ENCODE assay signal across 8 cellular contexts in the genomic region with DNA sequence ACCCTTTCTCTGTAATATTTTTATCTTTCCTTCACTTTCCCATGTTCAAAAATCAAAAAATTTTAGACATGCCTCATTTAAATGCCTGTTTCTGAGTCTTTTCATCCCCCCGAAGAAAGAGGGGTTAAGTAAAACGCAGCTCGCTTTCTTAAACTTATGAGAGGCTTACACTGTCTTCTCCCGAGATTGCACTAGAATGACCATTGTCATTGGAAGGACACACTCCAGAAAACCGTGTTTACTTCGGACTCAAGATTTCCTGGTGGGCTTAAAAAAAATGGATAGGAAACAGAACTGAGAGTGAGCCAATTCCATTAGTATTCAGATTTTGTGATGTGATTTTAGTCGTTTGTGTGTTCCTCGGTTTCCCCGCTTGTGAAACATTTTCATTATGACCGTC. TPM values are rescaled to one million over a fixed set of nuclear protein-coding genes. Genes with fewer than 3 reads are reported as not detected.
DNase-seq lines count a peak whose midpoint lies in the region; ATAC-seq and TF ChIP-seq lines count a peak whose summit lies in the region.

No MANE protein-coding gene starts in this region.

- H3K4me1 ChIP-seq in PC-3 (ENCODE audit: insufficient read depth, low read length) (peaks cover 15% of the 10 kb centered on the region; the same call in 1 of the 2 replicates), ovary (ENCODE audit: insufficient read depth) (peaks cover 1% of the 10 kb centered on the region)

- peaks cover 21% of the 10 kb centered on the region for H3K4me1 Mint-ChIP-seq in CD4-positive, alpha-beta T cell (ENCODE audit: low read depth)

- peaks cover 16% of the 10 kb centered on the region for H3K27me3 Mint-ChIP-seq in CD4-positive, alpha-beta T cell

- H3F3A ChIP-seq in PC-3 (ENCODE audit: low read length, unreplicated experiment), result no peaks in the 10 kb centered on the region

- no peaks in the 10 kb centered on the region for H3K36me3 ChIP-seq in PC-3 (ENCODE audit: low read depth, low read length)
- no peaks in the 10 kb centered on the region for H3K36me3 ChIP-seq in ovary

- 28 to 34% (median 32%) methylated on average over 10 of the region's 10 CpGs for WGBS in ovary, 3 donors

- no peaks in the 10 kb centered on the region for H4K20me1 ChIP-seq in PC-3 (ENCODE audit: low read length)

- H3K27me3 ChIP-seq in CD4-positive, alpha-beta T cell (ENCODE audit: control insufficient read depth, insufficient read depth, low read length), result no peaks in the 10 kb centered on the region
- no peaks in the 10 kb centered on the region for H3K27me3 ChIP-seq in PC-3 (ENCODE audit: low read length)
- no peaks in the 10 kb centered on the region for H3K27me3 ChIP-seq in ovary

- DNase-seq in CD4-positive, alpha-beta T cell, result no peak
- DNase-seq in PC-3, result peak; percentile 19
- DNase-seq in epithelial cell of proximal tubule (ENCODE audit: low read depth), result no peak
- no peak for DNase-seq in ovary
- DNase-seq in 8988T, result no peak
- DNase-seq in AML-193 (lab: John Stamatoyannopoulos, UW), result no peak
- no peak for DNase-seq in activated CD4-positive, alpha-beta T cell treated with anti-CD3 and anti-CD28 coated beads for 4 hours

- H3K9me3 ChIP-seq in CD4-positive, alpha-beta T cell (ENCODE audit: control insufficient read depth, low read length), result no peaks in the 10 kb centered on the region
- no peaks in the 10 kb centered on the region for H3K9me3 ChIP-seq in PC-3 (ENCODE audit: low read length)
- no peaks in the 10 kb centered on the region for H3K9me3 ChIP-seq in ovary

- peak overlapping the region; percentile 66 for H3K27ac Mint-ChIP-seq in CD4-positive, alpha-beta T cell

- no peak overlapping the region for H3K27ac ChIP-seq in CD4-positive, alpha-beta T cell (ENCODE audit: low read depth, low read length)
- H3K27ac ChIP-seq in PC-3 (ENCODE audit: low read length) (no peak overlapping the region), ovary (no peak overlapping the region)

- H3K4me3 ChIP-seq in PC-3 (ENCODE audit: low read length), result peak overlapping the region; percentile 80
- peak overlapping the region; percentile 94 for H3K4me3 ChIP-seq in epithelial cell of proximal tubule (ENCODE audit: low read depth, low read length)
- peak overlapping the region; percentile 70 for H3K4me3 ChIP-seq in ovary

- no peak for TF ChIP-seq CTCF in CD4-positive, alpha-beta T cell (IDR thresholded peaks at IDR 0.05)
- TF ChIP-seq CTCF in PC-3 (conservative IDR thresholded peaks at IDR 0.05; ENCODE audit: low read depth, low read length) (no peak), epithelial cell of proximal tubule (conservative IDR thresholded peaks at IDR 0.05; ENCODE audit: low read depth, low read length) (no peak), ovary (IDR thresholded peaks at IDR 0.05) (no peak)

- no peak for ATAC-seq in CD4-positive, alpha-beta T cell (ENCODE audit: poor library complexity)
- ATAC-seq in PC-3 (no peak), HG02759 (IDR thresholded peaks at IDR 0.05; ENCODE audit: unreplicated experiment) (no peak)

- no peaks in the 10 kb centered on the region for H3K9me2 ChIP-seq in PC-3 (replicated peaks; ENCODE audit: low read length)

- CTCF ChIA-PET in CD4-positive, alpha-beta T cell (lab: Charles Lee), result no interaction called here
- CTCF ChIA-PET in PC-3 (lab: Charles Lee), result no interaction called here

- no peak for TF ChIP-seq EP300 in ovary (IDR thresholded peaks at IDR 0.05)

- H2AFZ ChIP-seq in PC-3 (ENCODE audit: low read length), result peak overlapping the region; percentile 100

- TF ChIP-seq POLR2A in ovary (IDR thresholded peaks at IDR 0.05), result no peak

- H3K79me2 ChIP-seq in PC-3 (ENCODE audit: low read length), result peaks cover 41% of the 10 kb centered on the region

- intact Hi-C loops in CD4-positive, alpha-beta T cell (cut with DNase I, micrococcal nuclease), result loop anchor here (5.0 to 10.0 kb wide), 5 partner anchors 56 to 689 kb away; a partner anchor contains a TSS
- intact Hi-C loops in PC-3 (cut with micrococcal nuclease) (loop anchor here (2.0 kb wide), 1 partner anchor 40 kb away; no protein-coding TSS in a partner anchor), ovary (cut with DNase I) (no loop called here)

- no peaks in the 10 kb centered on the region for H3K36me3 Mint-ChIP-seq in CD4-positive, alpha-beta T cell (ENCODE audit: low read depth)

- peak overlapping the region; percentile 77 for H3K9ac ChIP-seq in PC-3 (ENCODE audit: low read length)

- no peaks in the 10 kb centered on the region for H3K9me3 Mint-ChIP-seq in CD4-positive, alpha-beta T cell

- peak overlapping the region; percentile 89 for H3K4me2 ChIP-seq in PC-3 (ENCODE audit: low read length)

- no TSS peak for BruUV-seq in PC-3 (replicated peaks; lab: Mats Ljungman, UMichigan)

- peak overlapping the region; percentile 97 for H3K4me3 Mint-ChIP-seq in CD4-positive, alpha-beta T cell

- POLR2A ChIA-PET in CD4-positive, alpha-beta T cell (lab: Charles Lee), result interaction anchor here (1.4 to 3.2 kb wide), 3 partner anchors 17 to 185 kb away, joined by 3 to 20 read pairs (median 4); a partner anchor contains a TSS
- POLR2A ChIA-PET in PC-3 (lab: Charles Lee; ENCODE audit: unreplicated experiment), result no interaction called here

RNA-seq across cellular contexts. Expression of a gene that starts 1.3 kb away (rescaled TPM):
- total RNA-seq in CD4-positive, alpha-beta T cell, result 1 to 10 TPM; 2.2 to 2.4 TPM
- total RNA-seq in PC-3 (2014; rRNA removed), result 11.4 and 12.2 TPM in 2 replicates
- 5.6 and 7.5 TPM in 2 replicates for total RNA-seq in epithelial cell of proximal tubule
- total RNA-seq in ovary, result 10 to 100 TPM; 11.0 to 16.1 (median 13.3) TPM
- 1 to 10 TPM; 5.8 to 9.1 TPM for polyA plus RNA-seq in ovary

RNA-seq across cellular contexts. Expression of a gene that starts 58.5 kb away (rescaled TPM):
- total RNA-seq in CD4-positive, alpha-beta T cell, result 1 to 10 TPM; 1.3 to 2.1 TPM
- 3.2 and 12.1 TPM in 2 replicates for total RNA-seq in PC-3 (2014; rRNA removed)
- 4.0 and 4.3 TPM in 2 replicates for total RNA-seq in epithelial cell of proximal tubule
- total RNA-seq in ovary, result 10 to 100 TPM in 1 of 7 donors, 1 to 10 TPM in 6; 5.4 to 11.9 (median 7.1) TPM
- polyA plus RNA-seq in ovary, result 1 to 10 TPM; 2.6 to 5.5 TPM

Comparison
In these comparisons a context has a peak if more than half of its experiments do, and no peak if none do; other contexts are left out.
1. intact Hi-C loops: an anchor here in CD4-positive, alpha-beta T cell (5.0 to 10.0 kb wide) and PC-3 (2.0 kb wide); none called in ovary.